ENCODE assay signal across 14 cellular contexts in the genomic region with DNA sequence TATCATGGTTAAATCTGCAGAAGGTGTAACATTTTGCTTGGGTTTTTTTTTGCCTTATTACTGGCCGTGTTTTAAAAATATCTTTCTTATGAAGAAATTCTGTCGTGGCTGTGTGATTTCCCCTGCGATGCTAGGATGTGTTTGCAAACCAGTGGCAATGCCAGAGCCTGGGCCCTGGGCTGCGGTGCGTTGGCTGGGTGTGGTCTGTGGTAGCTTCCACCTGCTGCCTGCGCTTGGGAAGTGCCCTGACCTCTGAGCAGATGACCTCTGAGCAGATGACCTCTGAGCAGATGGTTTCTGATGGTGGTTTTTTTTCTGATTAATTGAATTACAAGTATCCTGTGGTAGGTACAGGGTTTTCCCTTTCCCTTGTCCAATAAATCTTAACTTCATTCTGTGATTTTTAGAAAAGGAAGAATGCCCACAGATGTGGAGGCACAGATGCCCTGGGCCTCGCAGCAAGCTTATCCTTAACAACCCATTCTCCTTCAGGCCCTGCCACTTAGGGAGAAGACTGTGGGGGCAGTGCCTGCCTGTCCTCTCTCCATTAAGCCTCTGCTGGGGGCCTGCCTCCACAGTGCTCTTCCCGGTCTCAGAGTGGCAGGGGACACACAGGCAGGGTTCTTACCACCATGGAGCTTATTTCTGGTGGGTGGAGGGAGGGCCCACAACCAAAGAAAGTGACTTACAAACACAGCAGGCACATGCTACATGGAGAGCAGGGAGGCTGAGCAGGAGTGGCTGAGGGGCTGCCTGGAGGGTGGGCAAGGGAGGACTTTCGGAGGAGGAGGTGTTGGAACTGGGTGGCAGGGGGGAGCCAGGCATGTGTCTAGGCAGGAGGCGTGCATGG.
"Had no signal": no experiment of that assay in that cellular context is flagged by ENCODE, and none has a peak within 500 bp of the region (broad histone marks: within the 10 kb centered on the region; RNA-seq: fewer than 3 reads in every experiment).

No MANE protein-coding gene starts in this region.

- DNase-seq: activated CD4-positive, alpha-beta T cell treated with anti-CD3 and anti-CD28 coated beads, Interleukin-2, amount 50 U/mL, for 48 hours; activated naive CD8-positive, alpha-beta T cell treated with anti-CD3 and anti-CD28 coated beads for 36 hours; amniotic stem cell; effector CD8-positive, alpha-beta T cell; esophagus squamous epithelium; naive B cell; sigmoid colon; stimulated activated naive CD4-positive, alpha-beta T cell treated with Interleukin-2 at 50 U/mL for 16 hours; tibial artery; WERI-Rb-1 had no signal

- H3K36me3 Mint-ChIP-seq: activated naive CD8-positive, alpha-beta T cell treated with anti-CD3 and anti-CD28 coated beads for 36 hours; naive B cell had no signal

- H3K4me3 ChIP-seq: cardiac muscle cell, esophagus squamous epithelium, sigmoid colon, tibial artery had no signal

- H3K27ac Mint-ChIP-seq: dendritic cell treated with granulocyte-macrophage colony-stimulating factor and Interleukin-4, amounts not matched to agents 40 ng/mL and 50 ng/mL, for 4 days had no signal

- H3K27me3 ChIP-seq: cardiac muscle cell, esophagus squamous epithelium, neutrophil, sigmoid colon had no signal

- H3K79me2 ChIP-seq: parathyroid adenoma had no signal

- H3K9ac ChIP-seq: parathyroid adenoma had no signal

- H2AFZ ChIP-seq: parathyroid adenoma had no signal

- H3K4me3 Mint-ChIP-seq: activated naive CD8-positive, alpha-beta T cell treated with anti-CD3 and anti-CD28 coated beads for 36 hours; dendritic cell treated with granulocyte-macrophage colony-stimulating factor and Interleukin-4, amounts not matched to agents 40 ng/mL and 50 ng/mL, for 4 days had no signal

- H3K27ac ChIP-seq: cardiac muscle cell, esophagus squamous epithelium, neutrophil, parathyroid adenoma, sigmoid colon, tibial artery, WERI-Rb-1 had no signal

- H3K27me3 Mint-ChIP-seq: activated naive CD8-positive, alpha-beta T cell treated with anti-CD3 and anti-CD28 coated beads for 36 hours; dendritic cell treated with granulocyte-macrophage colony-stimulating factor and Interleukin-4, amounts not matched to agents 40 ng/mL and 50 ng/mL, for 4 days had no signal

- H3K36me3 ChIP-seq: cardiac muscle cell, esophagus squamous epithelium, neutrophil, sigmoid colon, tibial artery, WERI-Rb-1 had no signal

- H3K4me1 Mint-ChIP-seq: naive B cell had no signal

- H3K4me1 ChIP-seq: esophagus squamous epithelium, parathyroid adenoma, tibial artery had no signal

- H3K9me3 ChIP-seq: esophagus squamous epithelium, neutrophil, sigmoid colon, tibial artery had no signal

- H3K9me3 Mint-ChIP-seq: activated naive CD8-positive, alpha-beta T cell treated with anti-CD3 and anti-CD28 coated beads for 36 hours; dendritic cell treated with granulocyte-macrophage colony-stimulating factor and Interleukin-4, amounts not matched to agents 40 ng/mL and 50 ng/mL, for 4 days; naive B cell had no signal
